Comparison of ENCODE assay signal across 9 cellular contexts in genomic region chr12:32273712-32274111, GRCh38.
A peak's percentile ranks its signal among the peaks of the same experiment; 100 is the strongest.
DNase-seq lines count a peak whose midpoint lies in the region; ATAC-seq and TF ChIP-seq lines count a peak whose summit lies in the region.
"Had no signal": no experiment of that assay in that cellular context is flagged by ENCODE, and none has a peak within 500 bp of the region (broad histone marks: within the 10 kb centered on the region; RNA-seq: fewer than 3 reads in every experiment).

No MANE protein-coding gene starts in this region.

- H3K4me1 Mint-ChIP-seq in activated naive CD8-positive, alpha-beta T cell treated with anti-CD3 and anti-CD28 coated beads, Interleukin-2, amount 10 ng/mL, durations not matched to agents 7 days and 5 days = peaks cover 15% of the 10 kb centered on the region

- no peaks in the 10 kb centered on the region for H3K27me3 ChIP-seq in MM.1S (replicated peaks; ENCODE audit: insufficient read depth, low read length)
- no peaks in the 10 kb centered on the region for H3K27me3 ChIP-seq in body of pancreas
- H3K27me3 ChIP-seq: SJSA1 had no signal

- no peak for TF ChIP-seq POLR2A in body of pancreas (IDR thresholded peaks at IDR 0.05)

- H3K9ac ChIP-seq in MM.1S (ENCODE audit: low read length) = peak overlapping the region; percentile 57

- H3K9me3 ChIP-seq in MM.1S (replicated peaks; ENCODE audit: insufficient read depth, low read length) (no peaks in the 10 kb centered on the region), body of pancreas (no peaks in the 10 kb centered on the region)
- H3K9me3 ChIP-seq: SJSA1 had no signal

- H2AFZ ChIP-seq in MM.1S (ENCODE audit: low read length) = peak overlapping the region; percentile 46; the same call in 1 of the 2 replicates

- H3K36me3 Mint-ChIP-seq in activated naive CD8-positive, alpha-beta T cell treated with anti-CD3 and anti-CD28 coated beads, Interleukin-2, amount 10 ng/mL, durations not matched to agents 7 days and 5 days = peaks cover 2% of the 10 kb centered on the region

- H3K27ac ChIP-seq in MM.1S (ENCODE audit: low read length) = peak overlapping the region; percentile 84
- no peak overlapping the region for H3K27ac ChIP-seq in body of pancreas
- H3K27ac ChIP-seq: SJSA1 had no signal

- no peaks in the 10 kb centered on the region for H4K20me1 ChIP-seq in MM.1S (ENCODE audit: insufficient read depth, low read length)

- H3K36me3 ChIP-seq in MM.1S (replicated peaks; ENCODE audit: insufficient read depth, low read length) (no peaks in the 10 kb centered on the region), body of pancreas (replicated peaks in 1 of 2; ENCODE audit: insufficient read depth in 1 of 2, low read depth in 2 of 2) (no peaks in the 10 kb centered on the region)
- H3K36me3 ChIP-seq: SJSA1 had no signal

- peak overlapping the region; percentile 77 for H3K4me3 Mint-ChIP-seq in activated naive CD8-positive, alpha-beta T cell treated with anti-CD3 and anti-CD28 coated beads, Interleukin-2, amount 10 ng/mL, durations not matched to agents 7 days and 5 days

- H3K4me2 ChIP-seq in MM.1S (ENCODE audit: low read depth, low read length) = peak overlapping the region; percentile 71

- H3K4me3 ChIP-seq in MM.1S (ENCODE audit: low read length) (peak overlapping the region; percentile 27), body of pancreas (no peak overlapping the region)
- H3K4me3 ChIP-seq: SJSA1 had no signal

- intact Hi-C loops in body of pancreas (cut with DNase I) = no loop called here

- peaks cover 16% of the 10 kb centered on the region for H3F3A ChIP-seq in MM.1S (ENCODE audit: insufficient read depth, low read length)

- no peaks in the 10 kb centered on the region for H3K9me2 ChIP-seq in MM.1S (replicated peaks; ENCODE audit: insufficient read depth, low read length)

- TF ChIP-seq CTCF in MM.1S (IDR thresholded peaks at IDR 0.05; ENCODE audit: low read length) (no peak), body of pancreas (IDR thresholded peaks at IDR 0.05) (no peak)

- WGBS in body of pancreas, 2 donors = 60 to 72% methylated on average over 7 of the region's 7 CpGs

- no peaks in the 10 kb centered on the region for H3K9me3 Mint-ChIP-seq in activated naive CD8-positive, alpha-beta T cell treated with anti-CD3 and anti-CD28 coated beads, Interleukin-2, amount 10 ng/mL, durations not matched to agents 7 days and 5 days

- no peaks in the 10 kb centered on the region for H3K27me3 Mint-ChIP-seq in activated naive CD8-positive, alpha-beta T cell treated with anti-CD3 and anti-CD28 coated beads, Interleukin-2, amount 10 ng/mL, durations not matched to agents 7 days and 5 days

- DNase-seq in MM.1S (peak; percentile 86), AG08396 (ENCODE audit: low spot score) (no peak), body of pancreas (no peak), COR-L47 (lab: John Stamatoyannopoulos, UW) (no peak)
- peak; percentile 60 for DNase-seq in activated naive CD8-positive, alpha-beta T cell treated with anti-CD3 and anti-CD28 coated beads, Interleukin-2, amount 10 ng/mL, durations not matched to agents 7 days and 5 days
- DNase-seq in stimulated activated CD8-positive, alpha-beta memory T cell treated with anti-CD3 and anti-CD28 coated beads, Interleukin-15, amount 100 ng/mL, for 48 hours (ENCODE audit: low read depth in 2 of 2) = peak; percentile 17 to 36

- POLR2A ChIA-PET in activated naive CD8-positive, alpha-beta T cell treated with anti-CD3 and anti-CD28 coated beads, Interleukin-2, amount 10 ng/mL, durations not matched to agents 7 days and 5 days (lab: Charles Lee) = interaction anchor here (0.6 to 0.9 kb wide), 2 partner anchors 166 to 280 kb away, joined by 3 to 4 read pairs; no protein-coding TSS in a partner anchor

- H3K27ac Mint-ChIP-seq in activated naive CD8-positive, alpha-beta T cell treated with anti-CD3 and anti-CD28 coated beads, Interleukin-2, amount 10 ng/mL, durations not matched to agents 7 days and 5 days = peak overlapping the region; percentile 94

- ATAC-seq in GM18498 (IDR thresholded peaks at IDR 0.05; ENCODE audit: unreplicated experiment) (peak; percentile 96), GM21723 (IDR thresholded peaks at IDR 0.05; ENCODE audit: unreplicated experiment) (peak; percentile 86), body of pancreas (no peak)
- peak; percentile 100 for ATAC-seq in activated naive CD8-positive, alpha-beta T cell treated with anti-CD3 and anti-CD28 coated beads, Interleukin-2, amount 10 ng/mL, durations not matched to agents 7 days and 5 days (ENCODE audit: low read depth)

- H3K4me1 ChIP-seq in MM.1S (ENCODE audit: low read length) (peaks cover 24% of the 10 kb centered on the region), body of pancreas (peaks cover 10% of the 10 kb centered on the region)

- no peaks in the 10 kb centered on the region for H3K79me2 ChIP-seq in MM.1S (ENCODE audit: low read length)

Comparison
In these comparisons a context has a peak if more than half of its experiments do, and no peak if none do; other contexts are left out.
1. DNase-seq: peak in MM.1S (single experiment), activated naive CD8-positive, alpha-beta T cell treated with anti-CD3 and anti-CD28 coated beads, Interleukin-2, amount 10 ng/mL, durations not matched to agents 7 days and 5 days (single experiment) and stimulated activated CD8-positive, alpha-beta memory T cell treated with anti-CD3 and anti-CD28 coated beads, Interleukin-15, amount 100 ng/mL, for 48 hours (2 of 2); none in AG08396 (single experiment), body of pancreas (0 of 4) and COR-L47 (single experiment).